7 cellular contexts compared by ENCODE assay signal in genomic region chr16:76741623-76742022, GRCh38.
"Had no signal": no experiment of that assay in that cellular context is flagged by ENCODE, and none has a peak within 500 bp of the region (broad histone marks: within the 10 kb centered on the region; RNA-seq: fewer than 3 reads in every experiment).

No MANE protein-coding gene starts in this region.

- DNase-seq: IMR-90, KBM-7, KG1 had no signal

- H3K27ac ChIP-seq: HL-60, KMS-11 had no signal

- H3K4me3 ChIP-seq: K562 had no signal

- H3K9ac ChIP-seq: KMS-11 had no signal

- ATAC-seq: K562 had no signal

- H3K4me2 ChIP-seq: KMS-11 had no signal

- FAIRE-seq: HTR-8/SVneo, K562 had no signal
